ENCODE assay signal across 22 cellular contexts in the genomic region with DNA sequence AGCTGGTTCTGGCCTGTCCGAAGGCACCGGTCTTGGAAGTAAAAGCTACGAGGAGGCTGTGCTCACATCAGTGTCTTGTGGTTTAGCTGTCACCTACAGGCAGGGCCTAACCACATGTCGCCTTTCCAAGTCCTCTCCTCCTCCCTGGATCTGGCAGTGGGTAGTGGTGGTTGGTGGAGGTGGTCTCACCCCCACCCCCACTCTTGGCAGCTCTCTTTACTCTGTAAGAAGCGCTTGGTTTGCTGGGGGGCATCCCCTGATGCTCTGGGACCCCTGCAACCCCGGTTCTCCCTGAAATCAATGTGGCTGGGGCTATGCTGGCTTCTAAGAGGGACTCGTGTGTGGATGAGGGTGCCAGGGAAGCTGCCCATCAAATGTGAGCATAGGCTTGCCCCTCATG.
"Had no signal": no experiment of that assay in that cellular context is flagged by ENCODE, and none has a peak within 500 bp of the region (broad histone marks: within the 10 kb centered on the region; RNA-seq: fewer than 3 reads in every experiment).

No MANE protein-coding gene starts in this region.

- H3K36me3 ChIP-seq: cardiac muscle cell, heart left ventricle, lower lobe of right lung, upper lobe of left lung had no signal

- H3K27me3 Mint-ChIP-seq: activated naive CD8-positive, alpha-beta T cell treated with anti-CD3 and anti-CD28 coated beads, Interleukin-2, amount 10 ng/mL, durations not matched to agents 7 days and 5 days; naive thymus-derived CD4-positive, alpha-beta T cell had no signal

- DNase-seq: activated CD4-positive, alpha-beta T cell treated with anti-CD3 and anti-CD28 coated beads, Interleukin-2, amount 50 U/mL, for 1 hour; activated CD8-positive, alpha-beta T cell treated with anti-CD3 and anti-CD28 coated beads, Interleukin-2, amount 10 ng/mL, durations not matched to agents 7 days and 5 days; activated naive CD4-positive, alpha-beta T cell treated with Interleukin-2 at 50 U/mL for 16 hours; activated naive CD8-positive, alpha-beta T cell treated with anti-CD3 and anti-CD28 coated beads, Interleukin-2, amount 10 ng/mL, durations not matched to agents 7 days and 5 days; activated T-cell treated with anti-CD3 and anti-CD28 coated beads, Interleukin-2, amount 50 U/mL, for 48 hours; amygdala; heart left ventricle; islet precursor cell; left colon; lower lobe of right lung; naive thymus-derived CD4-positive, alpha-beta T cell; occipital lobe; stimulated activated CD4-positive, alpha-beta T cell treated with anti-CD3 and anti-CD28 coated beads, Interleukin-2, amount 100 ng/mL, for 48 hours; stimulated activated CD8-positive, alpha-beta memory T cell treated with anti-CD3 and anti-CD28 coated beads, Interleukin-4, amount 100 ng/mL, for 48 hours; stimulated activated naive CD4-positive, alpha-beta T cell; testis; upper lobe of left lung had no signal

- H3K4me3 ChIP-seq: cardiac muscle cell, heart left ventricle, lower lobe of right lung, testis, upper lobe of left lung had no signal

- H3K27ac ChIP-seq: cardiac muscle cell, heart left ventricle, lower lobe of right lung, testis, upper lobe of left lung, VCaP had no signal

- H3K36me3 Mint-ChIP-seq: activated naive CD8-positive, alpha-beta T cell treated with anti-CD3 and anti-CD28 coated beads, Interleukin-2, amount 10 ng/mL, durations not matched to agents 7 days and 5 days had no signal

- H3K4me3 Mint-ChIP-seq: activated CD8-positive, alpha-beta T cell treated with anti-CD3 and anti-CD28 coated beads, Interleukin-2, amount 10 ng/mL, durations not matched to agents 7 days and 5 days; activated naive CD8-positive, alpha-beta T cell treated with anti-CD3 and anti-CD28 coated beads, Interleukin-2, amount 10 ng/mL, durations not matched to agents 7 days and 5 days; naive thymus-derived CD4-positive, alpha-beta T cell; neural crest cell had no signal

- ATAC-seq: activated CD4-positive, CD25-positive, alpha-beta regulatory T cell treated with anti-CD3 and anti-CD28 coated beads, Interleukin-2, amount 50 U/mL, for 24 hours; activated CD8-positive, alpha-beta T cell treated with anti-CD3 and anti-CD28 coated beads, Interleukin-2, amount 10 ng/mL, durations not matched to agents 7 days and 5 days; heart left ventricle; left colon; lower lobe of right lung; naive thymus-derived CD4-positive, alpha-beta T cell had no signal

- FAIRE-seq: endometrium had no signal

- H3K27ac Mint-ChIP-seq: activated naive CD8-positive, alpha-beta T cell treated with anti-CD3 and anti-CD28 coated beads, Interleukin-2, amount 10 ng/mL, durations not matched to agents 7 days and 5 days had no signal

- H3K27me3 ChIP-seq: cardiac muscle cell, heart left ventricle, testis, upper lobe of left lung had no signal

- H3K9me3 ChIP-seq: heart left ventricle, lower lobe of right lung, testis, upper lobe of left lung had no signal
